8 cellular contexts compared by ENCODE assay signal in the genomic region with DNA sequence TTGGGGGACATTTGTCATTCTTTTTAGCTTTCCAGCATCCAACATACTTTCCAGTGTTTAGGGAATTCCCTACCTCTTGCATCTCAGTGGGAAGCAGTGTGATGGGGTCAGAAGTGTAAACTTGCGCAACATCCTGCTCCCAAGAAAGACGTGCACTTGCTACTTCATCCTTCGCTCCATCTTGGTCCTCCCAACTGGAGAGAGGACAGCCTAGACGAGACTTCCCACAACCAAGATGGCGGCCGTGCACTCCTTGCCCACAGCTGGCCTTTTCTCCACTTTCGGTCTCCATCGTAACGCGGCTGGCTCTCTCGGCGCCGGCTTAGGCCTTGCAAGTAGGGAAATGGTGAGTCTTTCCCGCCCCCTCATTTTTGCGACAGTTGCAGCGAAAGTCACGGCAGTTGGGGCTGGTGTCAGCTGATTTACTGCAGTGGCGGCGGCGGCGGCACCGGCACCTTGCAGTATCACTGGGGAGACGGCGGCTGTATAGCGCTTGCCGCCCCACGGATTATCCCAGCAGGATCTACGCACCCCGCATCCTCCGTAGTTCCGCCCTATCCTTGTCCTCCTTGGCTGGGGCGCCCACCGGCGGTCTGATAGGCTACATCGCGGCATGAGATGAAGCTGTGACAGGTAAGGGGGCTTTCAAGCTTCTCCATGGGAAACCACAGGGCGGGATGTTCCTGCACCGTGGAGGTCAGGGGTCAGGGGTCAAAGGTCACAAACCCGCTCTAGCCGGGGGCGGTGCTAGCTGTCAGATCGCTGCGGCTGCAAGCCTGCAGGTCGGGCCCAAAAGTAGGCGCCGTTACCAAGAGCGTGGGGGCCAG. TPM values are rescaled to one million over a fixed set of nuclear protein-coding genes. Genes with fewer than 3 reads are reported as not detected.
A peak's percentile ranks its signal among the peaks of the same experiment; 100 is the strongest.
DNase-seq lines count a peak whose midpoint lies in the region; FAIRE-seq and TF ChIP-seq lines count a peak whose summit lies in the region.

TSS of gene WDR7 (plus strand) at position 416 of the 827 bp plus-strand sequence. CDS start 21,157 bp downstream, outside the sequence.

- no peak within 1 kb of the TSS for H4K8ac ChIP-seq in neuronal stem cell (ENCODE audit: low read depth, low read length)

- no peak within 1 kb of the TSS for H4K91ac ChIP-seq in neuronal stem cell (ENCODE audit: low read depth, low read length, poor library complexity)

- H3K4me3 ChIP-seq in HFF-Myc (replicated peaks; ENCODE audit: low read depth, low read length) (peak within 1 kb of the TSS; percentile 70), neuronal stem cell (ENCODE audit: low read length in 2 of 2) (peak within 1 kb of the TSS; percentile 73 to 91)

- DNase-seq in GM03348 (ENCODE audit: low spot score) (peak; percentile 92), HFF-Myc (ENCODE audit: extremely low read depth, low read depth) (peak; percentile 96), NAMALWA (ENCODE audit: low spot score) (peak; percentile 99), SK-N-DZ (ENCODE audit: low spot score) (peak; percentile 96), frontal cortex (ENCODE audit: low spot score in 2 of 2) (peak; percentile 46 to 69), neuronal stem cell (ENCODE audit: low spot score) (peak; percentile 92)
- peak; percentile 97 for DNase-seq in activated naive CD4-positive, alpha-beta T cell treated with anti-CD3 and anti-CD28 coated beads for 36 hours

- no peak for TF ChIP-seq CTCF in HFF-Myc (IDR thresholded peaks at IDR 0.05; ENCODE audit: low read depth, low read length, missing control alignments)
- no peak for TF ChIP-seq CTCF in subcutaneous adipose tissue (IDR thresholded peaks at IDR 0.05; ENCODE audit: low read depth)

- peaks cover 10% of the 10 kb centered on the region for H3K79me1 ChIP-seq in neuronal stem cell (ENCODE audit: low read depth, low read length)

- H3K9ac ChIP-seq in neuronal stem cell (ENCODE audit: low read depth, low read length, poor library complexity): peak within 1 kb of the TSS; percentile 95

- intact Hi-C loops in activated naive CD4-positive, alpha-beta T cell treated with anti-CD3 and anti-CD28 coated beads for 36 hours (cut with micrococcal nuclease): loop anchor here (1.0 to 10.0 kb wide), 8 partner anchors 13 to 1184 kb away; partner anchors contain the start of genes NARS1, ONECUT2 and TXNL1

- H3K36me3 Mint-ChIP-seq in activated naive CD4-positive, alpha-beta T cell treated with anti-CD3 and anti-CD28 coated beads for 36 hours (ENCODE audit: low read depth): peaks cover 4% of the 10 kb centered on the region

- no peak within 1 kb of the TSS for H3K14ac ChIP-seq in neuronal stem cell (ENCODE audit: low read length)

- no peak within 1 kb of the TSS for H2AK5ac ChIP-seq in neuronal stem cell (ENCODE audit: low read depth, low read length)

- peak within 1 kb of the TSS; percentile 93 for H3K27ac ChIP-seq in neuronal stem cell (replicated peaks; ENCODE audit: low read length)

- CTCF ChIA-PET in activated naive CD4-positive, alpha-beta T cell treated with anti-CD3 and anti-CD28 coated beads for 36 hours (lab: Charles Lee): interaction anchor here (1.1 to 2.2 kb wide), 4 partner anchors 10 to 58 kb away, joined by 4 to 10 read pairs (median 6); no protein-coding TSS in a partner anchor

- no CpG with 5 or more reads among the region's 47 CpGs for WGBS in neuronal stem cell (ENCODE audit: extremely low coverage in 2 of 2, insufficient read length in 2 of 2, insufficient replicate concordance in 1 of 2), 2 donors

- H3K27me3 ChIP-seq in neuronal stem cell (ENCODE audit: control insufficient read depth in 3 of 3, insufficient read depth in 3 of 3, low read depth in 1 of 3, low read length in 3 of 3): no peaks in the 10 kb centered on the region

- no peaks in the 10 kb centered on the region for H3K36me3 ChIP-seq in neuronal stem cell (replicated peaks in 1 of 2; ENCODE audit: control insufficient read depth in 2 of 2, insufficient read depth in 2 of 2, low read length in 2 of 2)

- H3K27me3 Mint-ChIP-seq in activated naive CD4-positive, alpha-beta T cell treated with anti-CD3 and anti-CD28 coated beads for 36 hours (ENCODE audit: low read depth): no peaks in the 10 kb centered on the region

- no peak within 1 kb of the TSS for H2BK12ac ChIP-seq in neuronal stem cell (ENCODE audit: low read length)

- peak within 1 kb of the TSS; percentile 90 for H3K18ac ChIP-seq in neuronal stem cell (ENCODE audit: low read length)

- H3K9me3 Mint-ChIP-seq in activated naive CD4-positive, alpha-beta T cell treated with anti-CD3 and anti-CD28 coated beads for 36 hours: no peaks in the 10 kb centered on the region

- H3K23ac ChIP-seq in neuronal stem cell (ENCODE audit: low read depth, low read length, poor library complexity): peak within 1 kb of the TSS; percentile 57

- H3K4me1 ChIP-seq in neuronal stem cell (ENCODE audit: control insufficient read depth in 2 of 2, insufficient read depth in 1 of 2, low read depth in 1 of 2, low read length in 2 of 2): peaks cover 4 to 5% of the 10 kb centered on the region in 2 donors

- no peak within 1 kb of the TSS for H2BK120ac ChIP-seq in neuronal stem cell (ENCODE audit: low read depth, low read length)

- peak within 1 kb of the TSS; percentile 91 for H2AFZ ChIP-seq in neuronal stem cell (ENCODE audit: low read length)

- peak within 1 kb of the TSS; percentile 75 for H2BK5ac ChIP-seq in neuronal stem cell (ENCODE audit: low read length)

- H2BK15ac ChIP-seq in neuronal stem cell (ENCODE audit: low read length): no peak within 1 kb of the TSS

- H3K4me3 Mint-ChIP-seq in activated naive CD4-positive, alpha-beta T cell treated with anti-CD3 and anti-CD28 coated beads for 36 hours: peak within 1 kb of the TSS; percentile 93

- H3K27ac Mint-ChIP-seq in activated naive CD4-positive, alpha-beta T cell treated with anti-CD3 and anti-CD28 coated beads for 36 hours: peak within 1 kb of the TSS; percentile 95

- H3K4me1 Mint-ChIP-seq in activated naive CD4-positive, alpha-beta T cell treated with anti-CD3 and anti-CD28 coated beads for 36 hours (ENCODE audit: low read depth): peaks cover 42% of the 10 kb centered on the region

- H3K9me3 ChIP-seq in neuronal stem cell (replicated peaks in 1 of 2; ENCODE audit: control insufficient read depth in 2 of 2, insufficient read depth in 1 of 2, low read depth in 1 of 2, low read length in 2 of 2): peaks cover 0 to 2% of the 10 kb centered on the region in 2 donors

- no peak for FAIRE-seq in frontal cortex (lab: Jason Lieb, UNC)

- H3K4ac ChIP-seq in neuronal stem cell (ENCODE audit: low read length): no peak within 1 kb of the TSS

- H3K4me2 ChIP-seq in neuronal stem cell (ENCODE audit: insufficient read depth, low read length, poor library complexity, severe bottlenecking): peak within 1 kb of the TSS; percentile 86

RNA-seq across cellular contexts. Expression of gene WDR7, which starts in this region (rescaled TPM):
- 3.3 and 6.8 TPM in 2 replicates for polyA plus RNA-seq in SK-N-DZ (2014; cell fraction: cytosol; rRNA removed)
- polyA plus RNA-seq in SK-N-DZ (2014; cell fraction: nucleus; rRNA removed): 2.2 and 3.0 TPM in 2 replicates
- total RNA-seq in activated naive CD4-positive, alpha-beta T cell treated with anti-CD3 and anti-CD28 coated beads for 36 hours: 10 to 100 TPM; 17.3 to 19.5 TPM
- total RNA-seq in frontal cortex (113 TPM), subcutaneous adipose tissue (10 to 100 TPM; 28.7 to 46.1 (median 37.4) TPM)
- 5.7 TPM for polyA plus RNA-seq in neuronal stem cell (2013, experiment 1 of 2)
- polyA plus RNA-seq in neuronal stem cell (2013, experiment 2 of 2): 7.9 TPM

Comparison
In these comparisons a context has a peak if more than half of its experiments do, and no peak if none do; other contexts are left out.
1. Peak in every context shown above with its lines: DNase-seq, H3K4me3 ChIP-seq and H3K27ac ChIP-seq.